Comparison of ENCODE assay signal across 10 cellular contexts in genomic region chr4:25552580-25553271, GRCh38.
DNase-seq lines count a peak whose midpoint lies in the region; ATAC-seq, FAIRE-seq and TF ChIP-seq lines count a peak whose summit lies in the region.
"Had no signal": no experiment of that assay in that cellular context is flagged by ENCODE, and none has a peak within 500 bp of the region (broad histone marks: within the 10 kb centered on the region; RNA-seq: fewer than 3 reads in every experiment).

No MANE protein-coding gene starts in this region.

- H3K36me3 Mint-ChIP-seq in GM23338 (ENCODE audit: low read depth) = no peaks in the 10 kb centered on the region
- no peaks in the 10 kb centered on the region for H3K36me3 Mint-ChIP-seq in astrocyte (ENCODE audit: low read depth, unreplicated experiment)
- H3K36me3 Mint-ChIP-seq: mesothelial cell of epicardium had no signal

- H3K27me3 ChIP-seq in GM23338 (ENCODE audit: insufficient read depth) (no peaks in the 10 kb centered on the region), astrocyte (ENCODE audit: insufficient read depth, low read length) (no peaks in the 10 kb centered on the region), skeletal muscle satellite cell (ENCODE audit: control insufficient read depth, insufficient read depth, low read length) (peaks cover 10% of the 10 kb centered on the region)

- H3K4me3 ChIP-seq in GM23338 (no peak overlapping the region), astrocyte (ENCODE audit: insufficient read depth, low read depth, low read length) (no peak overlapping the region), skeletal muscle satellite cell (ENCODE audit: low read length) (peak overlapping the region; percentile 41)

- no peak overlapping the region for H3K27ac Mint-ChIP-seq in GM23338
- H3K27ac Mint-ChIP-seq in astrocyte (ENCODE audit: unreplicated experiment) = no peak overlapping the region
- H3K27ac Mint-ChIP-seq: mesothelial cell of epicardium had no signal

- H3K4me1 ChIP-seq in GM23338 (ENCODE audit: insufficient read depth) (no peaks in the 10 kb centered on the region; the same call in 1 of the 2 replicates), astrocyte (ENCODE audit: insufficient read depth, low read length) (no peaks in the 10 kb centered on the region), skeletal muscle satellite cell (ENCODE audit: control insufficient read depth, insufficient read depth, low read length) (no peaks in the 10 kb centered on the region)

- H3K4me2 ChIP-seq in GM23338 (no peak overlapping the region), astrocyte (ENCODE audit: low read length) (peak overlapping the region; percentile 78), skeletal muscle satellite cell (ENCODE audit: low read length) (peak overlapping the region; percentile 42)

- no peaks in the 10 kb centered on the region for H3K4me1 Mint-ChIP-seq in GM23338
- H3K4me1 Mint-ChIP-seq in astrocyte (ENCODE audit: low read depth, unreplicated experiment) = no peaks in the 10 kb centered on the region
- H3K4me1 Mint-ChIP-seq: mesothelial cell of epicardium had no signal

- no peaks in the 10 kb centered on the region for H3K9me3 Mint-ChIP-seq in GM23338
- no peaks in the 10 kb centered on the region for H3K9me3 Mint-ChIP-seq in astrocyte (ENCODE audit: unreplicated experiment)
- H3K9me3 Mint-ChIP-seq: mesothelial cell of epicardium had no signal

- H4K20me1 ChIP-seq in GM23338 (replicated peaks; ENCODE audit: insufficient read depth) (no peaks in the 10 kb centered on the region), astrocyte (ENCODE audit: insufficient read depth, low read length) (no peaks in the 10 kb centered on the region)

- no peak for FAIRE-seq in astrocyte (lab: Jason Lieb, UNC)

- no peak for DNase-seq in GM23338 (ENCODE audit: low spot score)
- DNase-seq in astrocyte (ENCODE audit: low read depth) = no peak
- DNase-seq in kidney tubule cell (ENCODE audit: low spot score) = peak; percentile 29
- no peak for DNase-seq in central memory CD4-positive, alpha-beta T cell
- no peak for DNase-seq in superior temporal gyrus (ENCODE audit: extremely low spot score)
- no peak for DNase-seq in GM03348 (ENCODE audit: low spot score)
- DNase-seq: NCI-H1417 treated with DMSO at 0.1 percent for 48 hours had no signal

- H3K27me3 Mint-ChIP-seq in GM23338 (ENCODE audit: insufficient read depth, low read depth, poor library complexity) (peaks cover 1% of the 10 kb centered on the region), astrocyte (ENCODE audit: low read depth, unreplicated experiment) (peaks cover 11% of the 10 kb centered on the region)

- TF ChIP-seq CTCF in GM23338 (conservative IDR thresholded peaks at IDR 0.05; ENCODE audit: low read depth in 2 of 2) (no peak), astrocyte (IDR thresholded peaks at IDR 0.05; ENCODE audit: insufficient read depth, low read depth, low read length) (no peak)

- no peaks in the 10 kb centered on the region for H3F3A ChIP-seq in GM23338 (replicated peaks; ENCODE audit: low read depth)

- no peak overlapping the region for H3K9ac ChIP-seq in astrocyte (ENCODE audit: low read length)
- H3K9ac ChIP-seq in skeletal muscle satellite cell (ENCODE audit: low read depth, low read length) = no peak overlapping the region

- H3K9me2 ChIP-seq in GM23338 (ENCODE audit: insufficient read depth) = no peaks in the 10 kb centered on the region

- no peaks in the 10 kb centered on the region for H3K79me2 ChIP-seq in GM23338 (replicated peaks; ENCODE audit: insufficient read depth)
- no peaks in the 10 kb centered on the region for H3K79me2 ChIP-seq in astrocyte (ENCODE audit: insufficient read depth, low read length)

- H3K9me3 ChIP-seq in astrocyte (ENCODE audit: insufficient read depth, low read depth, low read length) (no peaks in the 10 kb centered on the region), skeletal muscle satellite cell (replicated peaks; ENCODE audit: low read length) (no peaks in the 10 kb centered on the region)

- ATAC-seq in GM23338 = no peak
- ATAC-seq in GM21447 (IDR thresholded peaks at IDR 0.05; ENCODE audit: unreplicated experiment) = no peak

- H3K27ac ChIP-seq in GM23338 (ENCODE audit: low read depth) (no peak overlapping the region), astrocyte (ENCODE audit: low read depth, low read length) (no peak overlapping the region)

- H2AFZ ChIP-seq in GM23338 (peak overlapping the region; percentile 96), astrocyte (ENCODE audit: low read depth, low read length) (peak overlapping the region; percentile 66)

- H3K4me3 Mint-ChIP-seq in GM23338 = no peak overlapping the region
- no peak overlapping the region for H3K4me3 Mint-ChIP-seq in astrocyte (ENCODE audit: unreplicated experiment)
- H3K4me3 Mint-ChIP-seq: mesothelial cell of epicardium had no signal

- H3K36me3 ChIP-seq in GM23338 (ENCODE audit: insufficient read depth) (no peaks in the 10 kb centered on the region), astrocyte (ENCODE audit: insufficient read depth, low read length) (no peaks in the 10 kb centered on the region), skeletal muscle satellite cell (ENCODE audit: insufficient read depth, low read length) (no peaks in the 10 kb centered on the region)

TF ChIP-seq in GM23338, 12 proteins besides CTCF, POLR2A, EP300 and RAD21 (continues in another document):
- TF ChIP-seq POLR2AphosphoS5 (IDR thresholded peaks at IDR 0.05; ENCODE audit: low read depth) (no peak), CREB1 (CRISPR knock-in tag; IDR thresholded peaks at IDR 0.05; ENCODE audit: low read depth) (no peak), EZH2phosphoT487 (IDR thresholded peaks at IDR 0.05; ENCODE audit: unreplicated experiment) (no peak), ZNF462 (CRISPR knock-in tag; IDR thresholded peaks at IDR 0.05) (no peak), EZH2 (IDR thresholded peaks at IDR 0.05; ENCODE audit: low read depth, unreplicated experiment) (no peak)
- TF ChIP-seq, protein P1, sequence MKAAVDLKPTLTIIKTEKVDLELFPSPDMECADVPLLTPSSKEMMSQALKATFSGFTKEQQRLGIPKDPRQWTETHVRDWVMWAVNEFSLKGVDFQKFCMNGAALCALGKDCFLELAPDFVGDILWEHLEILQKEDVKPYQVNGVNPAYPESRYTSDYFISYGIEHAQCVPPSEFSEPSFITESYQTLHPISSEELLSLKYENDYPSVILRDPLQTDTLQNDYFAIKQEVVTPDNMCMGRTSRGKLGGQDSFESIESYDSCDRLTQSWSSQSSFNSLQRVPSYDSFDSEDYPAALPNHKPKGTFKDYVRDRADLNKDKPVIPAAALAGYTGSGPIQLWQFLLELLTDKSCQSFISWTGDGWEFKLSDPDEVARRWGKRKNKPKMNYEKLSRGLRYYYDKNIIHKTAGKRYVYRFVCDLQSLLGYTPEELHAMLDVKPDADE (IDR thresholded peaks at IDR 0.05) = no peak
